Comparison of ENCODE assay signal across 11 cellular contexts in the genomic region with DNA sequence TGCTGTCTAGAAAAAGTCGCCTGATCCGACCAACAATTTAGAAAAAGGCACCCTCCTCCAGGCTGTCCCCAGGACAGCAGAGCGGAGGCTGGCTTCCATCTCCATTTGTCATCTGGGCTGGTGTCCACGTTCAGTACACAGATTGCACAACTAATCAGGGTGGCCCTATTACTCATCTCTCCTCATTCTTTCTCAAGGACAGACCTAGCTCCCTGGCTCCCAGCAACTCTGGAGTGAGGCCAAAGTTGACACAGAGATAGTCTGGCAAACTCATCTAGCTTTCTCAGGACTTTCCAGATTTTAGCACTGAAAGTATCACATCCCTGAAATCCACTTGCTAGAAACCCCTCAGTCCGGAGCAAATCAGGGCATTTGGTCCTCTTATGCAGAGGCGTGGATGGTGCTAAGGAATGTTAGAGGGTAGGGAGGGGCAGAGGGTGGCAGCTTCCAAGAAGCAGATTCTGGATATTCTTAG.
A peak's percentile ranks its signal among the peaks of the same experiment; 100 is the strongest.
DNase-seq lines count a peak whose midpoint lies in the region; ATAC-seq and TF ChIP-seq lines count a peak whose summit lies in the region.
"Had no signal": no experiment of that assay in that cellular context is flagged by ENCODE, and none has a peak within 500 bp of the region (broad histone marks: within the 10 kb centered on the region; RNA-seq: fewer than 3 reads in every experiment).

No MANE protein-coding gene starts in this region.

- peaks cover 0 to 24% (median 0%) of the 10 kb centered on the region in 3 donors for H3K4me1 ChIP-seq in gastroesophageal sphincter

- H3K4me3 ChIP-seq in gastroesophageal sphincter, result no peak overlapping the region

- H3K36me3 ChIP-seq in gastroesophageal sphincter, result no peaks in the 10 kb centered on the region

- 100% methylated on average over 1 of the region's 6 CpGs; no CpG with 5 or more reads in 1 of the 2 donors for WGBS in gastroesophageal sphincter (ENCODE audit: low coverage in 1 of 2), 2 donors

- H3K9me3 ChIP-seq in gastroesophageal sphincter, result no peaks in the 10 kb centered on the region

- POLR2A ChIA-PET in RWPE1 (lab: Yijun Ruan, JAX; ENCODE audit: low non-redundant PET), result no interaction called here

- TF ChIP-seq CTCF in RWPE1 (conservative IDR thresholded peaks at IDR 0.05; ENCODE audit: low read depth) (no peak), gastroesophageal sphincter (IDR thresholded peaks at IDR 0.05) (no peak)

- DNase-seq in EL (peak; percentile 97), RWPE1 (ENCODE audit: low spot score) (peak; percentile 58), renal cortical epithelial cell (ENCODE audit: low read depth) (peak; percentile 36), NCI-H446 treated with DMSO at 0.1 percent for 48 hours (lab: John Stamatoyannopoulos, UW) (no peak), DMS 273 (lab: John Stamatoyannopoulos, UW; ENCODE audit: unreplicated experiment) (no peak)
- no peak for DNase-seq in activated CD4-positive, CD25-positive, alpha-beta regulatory T cell treated with anti-CD3 and anti-CD28 coated beads, Interleukin-2, amount 50 U/mL, for 72 hours
- DNase-seq: activated CD4-positive, alpha-beta T cell treated with anti-CD3 and anti-CD28 coated beads for 36 hours; NCI-H524; stimulated activated CD4-positive, alpha-beta T cell treated with anti-CD3 and anti-CD28 coated beads, Interleukin-4, amount 100 ng/mL, for 1 hour had no signal

- peak overlapping the region; percentile 66 for H3K27ac ChIP-seq in RWPE1
- H3K27ac ChIP-seq in gastroesophageal sphincter, result peak overlapping the region in 2 of 4 donors; percentile 41 to 60

- H3K27me3 ChIP-seq in gastroesophageal sphincter, result no peaks in the 10 kb centered on the region

- ATAC-seq in gastroesophageal sphincter, result peak; percentile 93
- no peak for ATAC-seq in GM18907 (IDR thresholded peaks at IDR 0.05; ENCODE audit: unreplicated experiment)
- ATAC-seq: activated CD4-positive, alpha-beta T cell treated with anti-CD3 and anti-CD28 coated beads for 36 hours had no signal

- CTCF ChIA-PET in RWPE1 (lab: Yijun Ruan, JAX), result no interaction called here

- TF ChIP-seq POLR2A in gastroesophageal sphincter (IDR thresholded peaks at IDR 0.05), result no peak

- no peak for TF ChIP-seq EP300 in gastroesophageal sphincter (IDR thresholded peaks at IDR 0.05)

Comparison
In these comparisons a context has a peak if more than half of its experiments do, and no peak if none do; other contexts are left out.
1. DNase-seq: peak in EL (single experiment), RWPE1 (single experiment) and renal cortical epithelial cell (single experiment); none in NCI-H446 treated with DMSO at 0.1 percent for 48 hours (single experiment), activated CD4-positive, CD25-positive, alpha-beta regulatory T cell treated with anti-CD3 and anti-CD28 coated beads, Interleukin-2, amount 50 U/mL, for 72 hours (single experiment) and DMS 273 (single experiment).